In genomic region chr11:66510271-66510989, GRCh38 we compare ENCODE assay signal across 8 cellular contexts. TPM values are rescaled to one million over a fixed set of nuclear protein-coding genes. Genes with fewer than 3 reads are reported as not detected.
A peak's percentile ranks its signal among the peaks of the same experiment; 100 is the strongest.
DNase-seq lines count a peak whose midpoint lies in the region; ATAC-seq and TF ChIP-seq lines count a peak whose summit lies in the region.

TSS of gene BBS1 (plus strand) at chr11:66510635. CDS start at chr11:66510660, 25 bp downstream.

- peak within 1 kb of the TSS; percentile 93 for H3K4me3 Mint-ChIP-seq in activated CD8-positive, alpha-beta T cell treated with anti-CD3 and anti-CD28 coated beads for 36 hours

- peak within 1 kb of the TSS; percentile 81 for H3K4me3 ChIP-seq in lung

- no peaks in the 10 kb centered on the region for H3K9me3 Mint-ChIP-seq in activated CD8-positive, alpha-beta T cell treated with anti-CD3 and anti-CD28 coated beads for 36 hours

- no peaks in the 10 kb centered on the region for H3K9me3 ChIP-seq in lung (ENCODE audit: control insufficient read depth in 2 of 2, insufficient read depth in 1 of 2, low read length in 1 of 2)

- TF ChIP-seq POLR2A in GM18951 (IDR thresholded peaks at IDR 0.05; ENCODE audit: extremely low read depth, insufficient read depth, insufficient read length): peak; percentile 54

- POLR2A ChIA-PET in activated CD8-positive, alpha-beta T cell treated with anti-CD3 and anti-CD28 coated beads for 36 hours (lab: Charles Lee): interaction anchor here (0.6 to 1.0 kb wide), 3 partner anchors 21 to 51 kb away, joined by 3 read pairs; partner anchors contain the start of gene ZDHHC24

- H3K4me1 Mint-ChIP-seq in activated CD8-positive, alpha-beta T cell treated with anti-CD3 and anti-CD28 coated beads for 36 hours (ENCODE audit: low read depth): peaks cover 14% of the 10 kb centered on the region

- intact Hi-C loops in activated CD8-positive, alpha-beta T cell treated with anti-CD3 and anti-CD28 coated beads for 36 hours (cut with micrococcal nuclease): no loop called here

- WGBS in lung, 2 donors: 1% methylated on average over 31 of the region's 31 CpGs

- CTCF ChIA-PET in activated CD8-positive, alpha-beta T cell treated with anti-CD3 and anti-CD28 coated beads for 36 hours (lab: Charles Lee): interaction anchor here (0.8 to 2.3 kb wide), 6 partner anchors 30 to 124 kb away, joined by 3 to 7 read pairs (median 4); partner anchors contain the start of gene DPP3

- DNase-seq in AG08396 (ENCODE audit: low spot score): peak; percentile 92
- peak; percentile 72 for DNase-seq in NCI-H774 (lab: John Stamatoyannopoulos, UW)
- DNase-seq in activated CD8-positive, alpha-beta T cell treated with anti-CD3 and anti-CD28 coated beads for 36 hours: peak; percentile 83
- peak; percentile 93 for DNase-seq in ecto neural progenitor cell (ENCODE audit: low spot score)
- DNase-seq in lung (ENCODE audit: low spot score): peak; percentile 87
- DNase-seq in stimulated activated CD4-positive, alpha-beta T cell treated with anti-CD3 and anti-CD28 coated beads, TNF-alpha, amount 100 ng/mL, for 1 hour (ENCODE audit: low read depth in 3 of 3, low spot score in 1 of 3): peak; percentile 44 to 82 (median 52)

- ATAC-seq in HG03442 (IDR thresholded peaks at IDR 0.05; ENCODE audit: unreplicated experiment) (peak; percentile 85), lung (ENCODE audit: insufficient read depth, low FRiP score) (peak; percentile 94)
- ATAC-seq in activated CD8-positive, alpha-beta T cell treated with anti-CD3 and anti-CD28 coated beads for 36 hours: peak; percentile 96

- peaks cover 5 to 10% of the 10 kb centered on the region in 2 donors for H3K36me3 ChIP-seq in lung (ENCODE audit: control insufficient read depth in 2 of 2, insufficient read depth in 2 of 2, low read length in 2 of 2)

- in situ Hi-C loops in GM18951 (cut with MboI; ENCODE audit: low sequenced_read_pairs, unreplicated experiment): no loop called here

- no peaks in the 10 kb centered on the region for H3K27me3 Mint-ChIP-seq in activated CD8-positive, alpha-beta T cell treated with anti-CD3 and anti-CD28 coated beads for 36 hours

- no peak for TF ChIP-seq CTCF in activated CD8-positive, alpha-beta T cell treated with anti-CD3 and anti-CD28 coated beads for 36 hours (IDR thresholded peaks at IDR 0.05)
- no peak for TF ChIP-seq CTCF in lung (IDR thresholded peaks at IDR 0.05; ENCODE audit: control extremely low read depth, extremely low read depth)

- H3K36me3 Mint-ChIP-seq in activated CD8-positive, alpha-beta T cell treated with anti-CD3 and anti-CD28 coated beads for 36 hours (ENCODE audit: low read depth): peaks cover 6% of the 10 kb centered on the region

- peak within 1 kb of the TSS; percentile 52 for H3K27ac Mint-ChIP-seq in activated CD8-positive, alpha-beta T cell treated with anti-CD3 and anti-CD28 coated beads for 36 hours

- H3K27ac ChIP-seq in lung (ENCODE audit: low read depth in 1 of 2, low read length in 1 of 2): no peak within 1 kb of the TSS

- H3K4me1 ChIP-seq in lung (ENCODE audit: control insufficient read depth in 2 of 2, insufficient read depth in 2 of 2, low read length in 2 of 2): peaks cover 4% of the 10 kb centered on the region in 2 donors

- no peaks in the 10 kb centered on the region for H3K27me3 ChIP-seq in lung (ENCODE audit: control insufficient read depth, insufficient read depth)

RNA-seq across cellular contexts. Expression of gene BBS1, which starts in this region (rescaled TPM):
- total RNA-seq in activated CD8-positive, alpha-beta T cell treated with anti-CD3 and anti-CD28 coated beads for 36 hours: 1 to 10 TPM; 7.7 to 7.9 TPM
- 10 to 100 TPM; 41.4 to 75.6 TPM for total RNA-seq in lung
- polyA plus RNA-seq in lung: 10 to 100 TPM; 12.5 to 17.3 TPM

Comparison
In these comparisons a context has a peak if more than half of its experiments do, and no peak if none do; other contexts are left out.
1. RNA of gene BBS1 (total RNA-seq): 41.4 to 75.6 TPM in lung; 7.7 to 7.9 TPM in activated CD8-positive, alpha-beta T cell treated with anti-CD3 and anti-CD28 coated beads for 36 hours; every median in the first group is over 4 times any median in the second.
2. Peak in every context shown above with its lines, with median percentiles within 50 percentile points of each other: DNase-seq and ATAC-seq.